In genomic region chr10:110504111-110504735, GRCh38 we compare ENCODE assay signal across 9 cellular contexts. TPM values are rescaled to one million over a fixed set of nuclear protein-coding genes. Genes with fewer than 3 reads are reported as not detected.
DNase-seq lines count a peak whose midpoint lies in the region; ATAC-seq and TF ChIP-seq lines count a peak whose summit lies in the region.
"Had no signal": no experiment of that assay in that cellular context is flagged by ENCODE, and none has a peak within 500 bp of the region (broad histone marks: within the 10 kb centered on the region; RNA-seq: fewer than 3 reads in every experiment).

No MANE protein-coding gene starts in this region.

- peak; percentile 71 for DNase-seq in activated CD8-positive, alpha-beta memory T cell treated with anti-CD3 and anti-CD28 coated beads for 24 hours
- no peak for DNase-seq in activated CD8-positive, alpha-beta memory T cell treated with anti-CD3 and anti-CD28 coated beads, Interleukin-2, amount 50 U/mL, for 48 hours
- peak in 4 of 5 donors; percentile 29 to 93 (median 38) for DNase-seq in T-helper 1 cell
- peak; percentile 52 for DNase-seq in brain microvascular endothelial cell
- peak; percentile 12 for DNase-seq in mesenteric fat pad (ENCODE audit: low spot score)
- peak in 1 of 2 donors; percentile 64 for DNase-seq in upper lobe of left lung
- DNase-seq in NCI-H82 treated with DMSO at 0.1 percent for 48 hours (lab: John Stamatoyannopoulos, UW; ENCODE audit: unreplicated experiment) = no peak

- H3K27me3 ChIP-seq in brain microvascular endothelial cell (replicated peaks) = no peaks in the 10 kb centered on the region
- H3K27me3 ChIP-seq in upper lobe of left lung = no peaks in the 10 kb centered on the region
- H3K27me3 ChIP-seq: cardiac muscle cell had no signal

- 1 to 8% methylated on average over 4 of the region's 4 CpGs for WGBS in upper lobe of left lung, 2 donors

- peak in 1 of 4 donors; percentile 18 for TF ChIP-seq EP300 in upper lobe of left lung (IDR thresholded peaks at IDR 0.05)

- H3K4me3 ChIP-seq in brain microvascular endothelial cell (ENCODE audit: low read depth, low read length) (no peak overlapping the region), upper lobe of left lung (peak overlapping the region in 1 of 4 donors; percentile 5)
- H3K4me3 ChIP-seq: cardiac muscle cell had no signal

- H3K27ac ChIP-seq in brain microvascular endothelial cell = peak overlapping the region; percentile 9
- H3K27ac ChIP-seq in upper lobe of left lung = peak overlapping the region; percentile 69 to 84 (median 82)
- H3K27ac ChIP-seq: cardiac muscle cell had no signal

- TF ChIP-seq POLR2A in upper lobe of left lung (IDR thresholded peaks at IDR 0.05) = no peak

- peak; percentile 69 for ATAC-seq in HG03045 (IDR thresholded peaks at IDR 0.05; ENCODE audit: unreplicated experiment)
- ATAC-seq in upper lobe of left lung (ENCODE audit: low FRiP score in 2 of 2) = peak; percentile 69 to 80

- H3K4me1 ChIP-seq in upper lobe of left lung = peaks cover 75 to 86% (median 79%) of the 10 kb centered on the region in 4 donors

- no peaks in the 10 kb centered on the region for H3K9me3 ChIP-seq in upper lobe of left lung

- in situ Hi-C loops in brain microvascular endothelial cell (cut with HindIII; ENCODE audit: low pct_ligation_motif_present, low sequenced_read_pairs) = no loop called here

- TF ChIP-seq CTCF in brain microvascular endothelial cell (IDR thresholded peaks at IDR 0.05; ENCODE audit: low read depth, low read length, missing control alignments) = no peak
- no peak for TF ChIP-seq CTCF in upper lobe of left lung (IDR thresholded peaks at IDR 0.05)

- H3K36me3 ChIP-seq in brain microvascular endothelial cell (replicated peaks) (peaks cover 62% of the 10 kb centered on the region), upper lobe of left lung (peaks cover 0 to 23% (median 4%) of the 10 kb centered on the region in 4 donors)

RNA-seq across cellular contexts. Expression of gene DUSP5, which starts 6.5 kb away (rescaled TPM):
- total RNA-seq in mesenteric fat pad (32.4 TPM), upper lobe of left lung (10 to 100 TPM in 3 of 6 donors, 1 to 10 TPM in 3; 1.0 to 19.3 (median 10.0) TPM)

Comparison
In these comparisons a context has a peak if more than half of its experiments do, and no peak if none do; other contexts are left out.
1. DNase-seq: peak in activated CD8-positive, alpha-beta memory T cell treated with anti-CD3 and anti-CD28 coated beads for 24 hours (single experiment), T-helper 1 cell (4 of 5), brain microvascular endothelial cell (single experiment) and mesenteric fat pad (single experiment); none in activated CD8-positive, alpha-beta memory T cell treated with anti-CD3 and anti-CD28 coated beads, Interleukin-2, amount 50 U/mL, for 48 hours (single experiment) and NCI-H82 treated with DMSO at 0.1 percent for 48 hours (single experiment).